Comparison of ENCODE assay signal across 1 cellular context in genomic region chr3:161859870-161860450, GRCh38.
TF ChIP-seq lines count a peak whose summit lies in the region.

No MANE protein-coding gene starts in this region.

TF ChIP-seq in GM23338, 12 proteins besides CTCF, POLR2A, EP300 and RAD21 (continued from another document):
- TF ChIP-seq ZNF462 (CRISPR knock-in tag; IDR thresholded peaks at IDR 0.05), result no peak
TF ChIP-seq in GM23338: peak in this region for 0.
